In genomic region chr10:128151031-128151430, GRCh38 we compare ENCODE assay signal across 17 cellular contexts. TPM values are rescaled to one million over a fixed set of nuclear protein-coding genes. Genes with fewer than 3 reads are reported as not detected.
DNase-seq lines count a peak whose midpoint lies in the region; ATAC-seq and TF ChIP-seq lines count a peak whose summit lies in the region.
"Had no signal": no experiment of that assay in that cellular context is flagged by ENCODE, and none has a peak within 500 bp of the region (broad histone marks: within the 10 kb centered on the region; RNA-seq: fewer than 3 reads in every experiment).

No MANE protein-coding gene starts in this region.

- H3K4me1 Mint-ChIP-seq in stimulated activated naive CD8-positive, alpha-beta T cell treated with anti-CD3 and anti-CD28 coated beads, Interleukin-15, Interleukin-2, amounts not matched to agents 100 ng/mL and 50 ng/mL, for 24 hours (ENCODE audit: low read depth) = peaks cover 32% of the 10 kb centered on the region
- H3K4me1 Mint-ChIP-seq in activated CD4-positive, alpha-beta memory T cell treated with anti-CD3 and anti-CD28 coated beads, Interleukin-2, amount 10 ng/mL, durations not matched to agents 7 days and 5 days = peaks cover 16% of the 10 kb centered on the region
- peaks cover 23% of the 10 kb centered on the region for H3K4me1 Mint-ChIP-seq in type B pancreatic cell (ENCODE audit: unreplicated experiment)

- peaks cover 4% of the 10 kb centered on the region for H3K9me3 Mint-ChIP-seq in stimulated activated naive CD8-positive, alpha-beta T cell treated with anti-CD3 and anti-CD28 coated beads, Interleukin-15, Interleukin-2, amounts not matched to agents 100 ng/mL and 50 ng/mL, for 24 hours
- H3K9me3 Mint-ChIP-seq in activated CD4-positive, alpha-beta memory T cell treated with anti-CD3 and anti-CD28 coated beads, Interleukin-2, amount 10 ng/mL, durations not matched to agents 7 days and 5 days = no peaks in the 10 kb centered on the region
- H3K9me3 Mint-ChIP-seq in type B pancreatic cell = no peaks in the 10 kb centered on the region

- CTCF ChIA-PET in activated CD4-positive, alpha-beta memory T cell treated with anti-CD3 and anti-CD28 coated beads, Interleukin-2, amount 10 ng/mL, durations not matched to agents 7 days and 5 days (lab: Charles Lee) = interaction anchor here (0.9 to 2.9 kb wide), 16 partner anchors 9 to 140 kb away, joined by 3 to 34 read pairs (median 6); no protein-coding TSS in a partner anchor

- H3K9me3 ChIP-seq in testis = no peaks in the 10 kb centered on the region
- H3K9me3 ChIP-seq: mucosa of descending colon, tibial artery had no signal

- peak overlapping the region in 1 of 2 donors; percentile 38 for H3K4me3 ChIP-seq in testis
- H3K4me3 ChIP-seq: mucosa of descending colon had no signal

- no peaks in the 10 kb centered on the region for H3K27me3 ChIP-seq in testis

- H3K4me1 ChIP-seq in testis = no peaks in the 10 kb centered on the region

- TF ChIP-seq POLR2A in testis (IDR thresholded peaks at IDR 0.05) = no peak

- no peak for DNase-seq in stimulated activated naive CD8-positive, alpha-beta T cell treated with anti-CD3 and anti-CD28 coated beads, Interleukin-15, Interleukin-2, amounts not matched to agents 100 U/mL and 50 U/mL, for 24 hours
- no peak for DNase-seq in activated CD4-positive, alpha-beta memory T cell treated with anti-CD3 and anti-CD28 coated beads, Interleukin-2, amount 10 ng/mL, durations not matched to agents 7 days and 5 days
- DNase-seq in kidney glomerular epithelial cell (lab: John Stamatoyannopoulos, UW) (peak; percentile 14), type B pancreatic cell (ENCODE audit: extremely low spot score, unreplicated experiment) (no peak), cardiac septum (ENCODE audit: low spot score) (no peak), testis (no peak)
- DNase-seq: activated CD4-positive, CD25-positive, alpha-beta regulatory T cell treated with anti-CD3 and anti-CD28 coated beads, Interleukin-2, amount 50 U/mL, for 72 hours; activated T-cell treated with anti-CD3 and anti-CD28 coated beads, Interleukin-2, amount 50 U/mL, for 48 hours; MM.1S; mucosa of descending colon; NCI-H187 treated with DMSO at 0.1 percent for 48 hours; NCI-H526 treated with DMSO at 0.1 percent for 48 hours; SHP77 treated with DMSO at 0.1 percent for 48 hours; tibial artery had no signal

- H3K27ac Mint-ChIP-seq in stimulated activated naive CD8-positive, alpha-beta T cell treated with anti-CD3 and anti-CD28 coated beads, Interleukin-15, Interleukin-2, amounts not matched to agents 100 ng/mL and 50 ng/mL, for 24 hours = no peak overlapping the region
- H3K27ac Mint-ChIP-seq in activated CD4-positive, alpha-beta memory T cell treated with anti-CD3 and anti-CD28 coated beads, Interleukin-2, amount 10 ng/mL, durations not matched to agents 7 days and 5 days = no peak overlapping the region
- H3K27ac Mint-ChIP-seq in type B pancreatic cell = no peak overlapping the region

- POLR2A ChIA-PET in activated CD4-positive, alpha-beta memory T cell treated with anti-CD3 and anti-CD28 coated beads, Interleukin-2, amount 10 ng/mL, durations not matched to agents 7 days and 5 days (lab: Charles Lee) = interaction anchor here (0.7 to 4.3 kb wide), 4 partner anchors 25 to 70 kb away, joined by 3 to 19 read pairs (median 4); partner anchors contain the start of gene MKI67

- 65 to 79% methylated on average over 8 of the region's 8 CpGs for WGBS in testis, 2 donors

- H3K36me3 Mint-ChIP-seq in stimulated activated naive CD8-positive, alpha-beta T cell treated with anti-CD3 and anti-CD28 coated beads, Interleukin-15, Interleukin-2, amounts not matched to agents 100 ng/mL and 50 ng/mL, for 24 hours (ENCODE audit: low read depth) = no peaks in the 10 kb centered on the region
- peaks cover 2% of the 10 kb centered on the region for H3K36me3 Mint-ChIP-seq in activated CD4-positive, alpha-beta memory T cell treated with anti-CD3 and anti-CD28 coated beads, Interleukin-2, amount 10 ng/mL, durations not matched to agents 7 days and 5 days (ENCODE audit: low read depth)
- H3K36me3 Mint-ChIP-seq in type B pancreatic cell = no peaks in the 10 kb centered on the region

- H3K27ac ChIP-seq in testis = no peak overlapping the region
- H3K27ac ChIP-seq: tibial artery had no signal

- no peak for TF ChIP-seq CTCF in type B pancreatic cell (conservative IDR thresholded peaks at IDR 0.05)
- TF ChIP-seq CTCF in testis (IDR thresholded peaks at IDR 0.05) = no peak

- peaks cover 5% of the 10 kb centered on the region for H3K27me3 Mint-ChIP-seq in stimulated activated naive CD8-positive, alpha-beta T cell treated with anti-CD3 and anti-CD28 coated beads, Interleukin-15, Interleukin-2, amounts not matched to agents 100 ng/mL and 50 ng/mL, for 24 hours
- H3K27me3 Mint-ChIP-seq in activated CD4-positive, alpha-beta memory T cell treated with anti-CD3 and anti-CD28 coated beads, Interleukin-2, amount 10 ng/mL, durations not matched to agents 7 days and 5 days = peaks cover 35% of the 10 kb centered on the region
- H3K27me3 Mint-ChIP-seq in type B pancreatic cell = peaks cover 67% of the 10 kb centered on the region

- no peak for ATAC-seq in stimulated activated naive CD8-positive, alpha-beta T cell treated with anti-CD3 and anti-CD28 coated beads, Interleukin-15, Interleukin-2, amounts not matched to agents 100 U/mL and 50 U/mL, for 24 hours
- ATAC-seq in HG02970 (IDR thresholded peaks at IDR 0.05; ENCODE audit: low FRiP score, unreplicated experiment) = no peak
- ATAC-seq: left lobe of liver, mucosa of descending colon had no signal

- intact Hi-C loops in cardiac septum (cut with DNase I) = no loop called here
- intact Hi-C loops in testis (cut with DNase I; ENCODE audit: low total_unique reads) = no loop called here

- no peaks in the 10 kb centered on the region for H3K36me3 ChIP-seq in testis (ENCODE audit: low read depth, missing control alignments)
- H3K36me3 ChIP-seq: tibial artery had no signal

- peak overlapping the region; percentile 66 for H3K4me3 Mint-ChIP-seq in stimulated activated naive CD8-positive, alpha-beta T cell treated with anti-CD3 and anti-CD28 coated beads, Interleukin-15, Interleukin-2, amounts not matched to agents 100 ng/mL and 50 ng/mL, for 24 hours
- H3K4me3 Mint-ChIP-seq in activated CD4-positive, alpha-beta memory T cell treated with anti-CD3 and anti-CD28 coated beads, Interleukin-2, amount 10 ng/mL, durations not matched to agents 7 days and 5 days = peak overlapping the region; percentile 67
- peak overlapping the region; percentile 67 for H3K4me3 Mint-ChIP-seq in type B pancreatic cell

RNA-seq across cellular contexts. Expression of gene MKI67, which starts 24.8 kb away (rescaled TPM):
- 100 to 1,000 TPM; 253 to 272 TPM for total RNA-seq in activated CD4-positive, alpha-beta memory T cell treated with anti-CD3 and anti-CD28 coated beads, Interleukin-2, amount 10 ng/mL, durations not matched to agents 7 days and 5 days
- total RNA-seq in type B pancreatic cell (ENCODE audit: low replicate concordance) (40.5 and 104 TPM in 2 replicates), cardiac septum (1.1 TPM), testis (1 to 10 TPM; 4.5 to 7.2 TPM)
- 4.0 TPM for polyA plus RNA-seq in testis (ENCODE audit: insufficient read depth, low read depth, low replicate concordance)
